ENCODE assay signal across 8 cellular contexts in genomic region chr7:155763721-155764431, GRCh38. TPM values are rescaled to one million over a fixed set of nuclear protein-coding genes. Genes with fewer than 3 reads are reported as not detected.
A peak's percentile ranks its signal among the peaks of the same experiment; 100 is the strongest.
DNase-seq lines count a peak whose midpoint lies in the region; ATAC-seq, FAIRE-seq and TF ChIP-seq lines count a peak whose summit lies in the region.

No MANE protein-coding gene starts in this region.

- no peaks in the 10 kb centered on the region for H3K9me3 ChIP-seq in HepG2 (ENCODE audit: low read length)

- no peak overlapping the region for H3K27ac ChIP-seq in HepG2 (ENCODE audit: extremely low read length, insufficient read depth, low read length)

- peaks cover 24% of the 10 kb centered on the region for H3K79me2 ChIP-seq in HepG2 (ENCODE audit: insufficient read depth, low read length)

- WGBS in HepG2 (ENCODE audit: low lambda C conversion rate): 97% methylated on average over 18 of the region's 27 CpGs

- DNase-seq in activated T-helper 1 cell treated with anti-CD3 and anti-CD28 coated beads, Interleukin-12 subunit alpha, Interleukin-12 subunit beta, Interleukin-2, Interleukin-4 antibody, amounts not matched to agents 30 ng/mL and 10 ng/mL and 1 ng/mL, durations not matched to agents 14 hours and 24 hours and 36 hours (ENCODE audit: low spot score): peak; percentile 65
- DNase-seq in HepG2 (ENCODE audit: low spot score) (no peak), NCI-H1436 (lab: John Stamatoyannopoulos, UW) (no peak), D721Med (ENCODE audit: insufficient read length, low spot score) (no peak)
- peak; percentile 12 to 67 (median 46) for DNase-seq in stimulated activated naive CD4-positive, alpha-beta T cell (lab: John Stamatoyannopoulos, UW)

- CTCF ChIA-PET in HepG2 (lab: Yijun Ruan, JAX; ENCODE audit: low intra/inter-chr PET ratio, low total read pairs): no interaction called here

- peak; percentile 56 for ATAC-seq in GM19043 (IDR thresholded peaks at IDR 0.05; ENCODE audit: low read depth, unreplicated experiment)
- peak; percentile 40 for ATAC-seq in HG03558 (IDR thresholded peaks at IDR 0.05; ENCODE audit: extremely low read depth, unreplicated experiment)
- no peak for ATAC-seq in HepG2
- no peak for ATAC-seq in SK-N-SH treated with all-trans-retinoic acid at 6 μM for 48 hours

- no peak for FAIRE-seq in HepG2 (lab: Jason Lieb, UNC)
- FAIRE-seq in D721Med (lab: Jason Lieb, UNC): no peak

- in situ Hi-C loops in HepG2 (cut with HindIII; ENCODE audit: extremely low pct_ligation_motif_present, low pct_unique_long_range_greater_than_20kb): loop anchor here (25.0 kb wide), 1 partner anchor 377 kb away; no protein-coding TSS in a partner anchor

- no peak for TF ChIP-seq EP300 in HepG2 (IDR thresholded peaks at IDR 0.05; ENCODE audit: low read depth in 2 of 2, low read length in 2 of 2)
- TF ChIP-seq EP300 in HepG2 (CRISPR knock-in tag; IDR thresholded peaks at IDR 0.05; ENCODE audit: borderline replicate concordance): no peak

- H3K9me3 Mint-ChIP-seq in activated T-helper 1 cell treated with anti-CD3 and anti-CD28 coated beads, Interleukin-12 subunit alpha, Interleukin-12 subunit beta, Interleukin-2, Interleukin-4 antibody, amounts not matched to agents 30 ng/mL and 10 ng/mL and 1 ng/mL, durations not matched to agents 14 hours and 24 hours and 36 hours: no peaks in the 10 kb centered on the region

- BruUV-seq in HepG2 (replicated peaks; lab: Mats Ljungman, UMichigan): no TSS peak

- no peak for TF ChIP-seq POLR2A in HepG2 (IDR thresholded peaks at IDR 0.05; ENCODE audit: insufficient read depth in 1 of 2, low read depth in 2 of 2, low read length in 2 of 2)

- H3K27me3 Mint-ChIP-seq in activated T-helper 1 cell treated with anti-CD3 and anti-CD28 coated beads, Interleukin-12 subunit alpha, Interleukin-12 subunit beta, Interleukin-2, Interleukin-4 antibody, amounts not matched to agents 30 ng/mL and 10 ng/mL and 1 ng/mL, durations not matched to agents 14 hours and 24 hours and 36 hours (ENCODE audit: insufficient read depth): no peaks in the 10 kb centered on the region

- H3K4me3 ChIP-seq in HepG2 (replicated peaks in 1 of 3; ENCODE audit: insufficient read depth in 1 of 3, low read depth in 2 of 3, low read length in 3 of 3): no peak overlapping the region

- peaks cover 66% of the 10 kb centered on the region for H3K4me1 Mint-ChIP-seq in activated T-helper 1 cell treated with anti-CD3 and anti-CD28 coated beads, Interleukin-12 subunit alpha, Interleukin-12 subunit beta, Interleukin-2, Interleukin-4 antibody, amounts not matched to agents 30 ng/mL and 10 ng/mL and 1 ng/mL, durations not matched to agents 14 hours and 24 hours and 36 hours (ENCODE audit: low read depth)

- peaks cover 33 to 76% of the 10 kb centered on the region in 2 experiments for H3K36me3 ChIP-seq in HepG2 (replicated peaks in 1 of 2; ENCODE audit: control insufficient read depth in 1 of 2, insufficient read depth in 2 of 2, low read length in 2 of 2)

- no peak overlapping the region for H3K9ac ChIP-seq in HepG2 (ENCODE audit: insufficient read depth, low read depth, low read length)

- peaks cover 47% of the 10 kb centered on the region for H3K36me3 Mint-ChIP-seq in activated T-helper 1 cell treated with anti-CD3 and anti-CD28 coated beads, Interleukin-12 subunit alpha, Interleukin-12 subunit beta, Interleukin-2, Interleukin-4 antibody, amounts not matched to agents 30 ng/mL and 10 ng/mL and 1 ng/mL, durations not matched to agents 14 hours and 24 hours and 36 hours (ENCODE audit: low read depth)

- TF ChIP-seq CTCF in HepG2 (CRISPR knock-in tag; IDR thresholded peaks at IDR 0.05) (no peak), D721Med (IDR thresholded peaks at IDR 0.05; ENCODE audit: insufficient read depth, missing control alignments) (no peak)

- peak overlapping the region; percentile 100 for H3K27ac Mint-ChIP-seq in activated T-helper 1 cell treated with anti-CD3 and anti-CD28 coated beads, Interleukin-12 subunit alpha, Interleukin-12 subunit beta, Interleukin-2, Interleukin-4 antibody, amounts not matched to agents 30 ng/mL and 10 ng/mL and 1 ng/mL, durations not matched to agents 14 hours and 24 hours and 36 hours

- H3K27me3 ChIP-seq in HepG2 (ENCODE audit: control insufficient read depth in 1 of 2, insufficient read depth in 2 of 2, low read length in 2 of 2): no peaks in the 10 kb centered on the region

- H3K4me1 ChIP-seq in HepG2 (ENCODE audit: insufficient read depth, low read length): no peaks in the 10 kb centered on the region

- TF ChIP-seq RAD21 in HepG2 (CRISPR knock-in tag; IDR thresholded peaks at IDR 0.05): no peak

- POLR2A ChIA-PET in HepG2 (lab: Yijun Ruan, JAX): no interaction called here

- intact Hi-C loops in activated T-helper 1 cell treated with anti-CD3 and anti-CD28 coated beads, Interleukin-12 subunit alpha, Interleukin-12 subunit beta, Interleukin-2, Interleukin-4 antibody, amounts not matched to agents 30 ng/mL and 10 ng/mL and 1 ng/mL, durations not matched to agents 14 hours and 24 hours and 36 hours (cut with micrococcal nuclease): loop anchor here (1.0 kb wide), 5 partner anchors 18 to 559 kb away; partner anchors contain the start of gene RBM33
- intact Hi-C loops in HepG2 (cut with micrococcal nuclease; ENCODE audit: unreplicated experiment): loop anchor here (10.0 kb wide), 2 partner anchors 349 to 379 kb away; no protein-coding TSS in a partner anchor

- H3K4me3 Mint-ChIP-seq in activated T-helper 1 cell treated with anti-CD3 and anti-CD28 coated beads, Interleukin-12 subunit alpha, Interleukin-12 subunit beta, Interleukin-2, Interleukin-4 antibody, amounts not matched to agents 30 ng/mL and 10 ng/mL and 1 ng/mL, durations not matched to agents 14 hours and 24 hours and 36 hours: peak overlapping the region; percentile 85

- peaks cover 19% of the 10 kb centered on the region for H4K20me1 ChIP-seq in HepG2 (ENCODE audit: insufficient read depth, low read length)

- H2AFZ ChIP-seq in HepG2 (ENCODE audit: low read length): no peak overlapping the region

- H3K4me2 ChIP-seq in HepG2 (ENCODE audit: low read depth, low read length): no peak overlapping the region

TF ChIP-seq in HepG2, 621 proteins besides CTCF, POLR2A, EP300 and RAD21:
- no peak for TF ChIP-seq HCFC1 (IDR thresholded peaks at IDR 0.05; ENCODE audit: low read depth, low read length)
- peak; percentile 36 for TF ChIP-seq AGO2 (optimal IDR thresholded peaks at IDR 0.05; ENCODE audit: low read depth, low read length)

TF ChIP-seq in SK-N-SH treated with all-trans-retinoic acid at 6 μM for 48 hours, 23 proteins besides CTCF, POLR2A, EP300 and RAD21:
- TF ChIP-seq ZC3H10 (CRISPR knock-in tag; IDR thresholded peaks at IDR 0.05) (no peak), SNAI2 (CRISPR knock-in tag; IDR thresholded peaks at IDR 0.05) (no peak), TOX (CRISPR knock-in tag; IDR thresholded peaks at IDR 0.05; ENCODE audit: borderline replicate concordance) (no peak), ZFP30 (CRISPR knock-in tag; IDR thresholded peaks at IDR 0.05) (no peak), CSDC2 (CRISPR knock-in tag; IDR thresholded peaks at IDR 0.05) (no peak), ZNF565 (CRISPR knock-in tag; conservative IDR thresholded peaks at IDR 0.05; ENCODE audit: low read depth) (no peak), RARB (CRISPR knock-in tag; IDR thresholded peaks at IDR 0.05) (no peak), ZNF8 (CRISPR knock-in tag; IDR thresholded peaks at IDR 0.05) (no peak), BACH2 (CRISPR knock-in tag; IDR thresholded peaks at IDR 0.05; ENCODE audit: borderline replicate concordance) (no peak)
- TF ChIP-seq, protein P1, sequence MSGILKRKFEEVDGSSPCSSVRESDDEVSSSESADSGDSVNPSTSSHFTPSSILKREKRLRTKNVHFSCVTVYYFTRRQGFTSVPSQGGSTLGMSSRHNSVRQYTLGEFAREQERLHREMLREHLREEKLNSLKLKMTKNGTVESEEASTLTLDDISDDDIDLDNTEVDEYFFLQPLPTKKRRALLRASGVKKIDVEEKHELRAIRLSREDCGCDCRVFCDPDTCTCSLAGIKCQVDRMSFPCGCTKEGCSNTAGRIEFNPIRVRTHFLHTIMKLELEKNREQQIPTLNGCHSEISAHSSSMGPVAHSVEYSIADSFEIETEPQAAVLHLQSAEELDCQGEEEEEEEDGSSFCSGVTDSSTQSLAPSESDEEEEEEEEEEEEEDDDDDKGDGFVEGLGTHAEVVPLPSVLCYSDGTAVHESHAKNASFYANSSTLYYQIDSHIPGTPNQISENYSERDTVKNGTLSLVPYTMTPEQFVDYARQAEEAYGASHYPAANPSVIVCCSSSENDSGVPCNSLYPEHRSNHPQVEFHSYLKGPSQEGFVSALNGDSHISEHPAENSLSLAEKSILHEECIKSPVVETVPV (CRISPR knock-in tag; IDR thresholded peaks at IDR 0.05): no peak

RNA-seq across cellular contexts. Expression of gene SHH, which starts 48.4 kb away (rescaled TPM):
- not detected in 2 replicates for total RNA-seq in activated T-helper 1 cell treated with anti-CD3 and anti-CD28 coated beads, Interleukin-12 subunit alpha, Interleukin-12 subunit beta, Interleukin-2, Interleukin-4 antibody, amounts not matched to agents 30 ng/mL and 10 ng/mL and 1 ng/mL, durations not matched to agents 14 hours and 24 hours and 36 hours
- 1.7 and 1.9 TPM in 2 replicates for total RNA-seq in HepG2 (2016; rRNA removed; fragmentation: Illumina TruSeq; extraction: Trizol)
- 0.10 and 0.53 TPM in 2 replicates for total RNA-seq in HepG2 (2016; cell fraction: cytosol; rRNA removed; fragmentation: Illumina TruSeq; extraction: Trizol; ENCODE audit: low read depth)
- total RNA-seq in HepG2 (2016; cell fraction: insoluble cytoplasmic fraction; rRNA removed; fragmentation: Illumina TruSeq; extraction: Trizol): 1.3 and 2.2 TPM in 2 replicates
- 0.80 and 1.6 TPM in 2 replicates for total RNA-seq in HepG2 (2016; cell fraction: membrane; rRNA removed; fragmentation: Illumina TruSeq; extraction: Trizol)
- 1.3 TPM in 2 replicates for total RNA-seq in HepG2 (2016; cell fraction: nucleus; rRNA removed; fragmentation: Illumina TruSeq; extraction: Trizol)
- polyA plus RNA-seq in HepG2 (2011; rRNA removed): 3.4 and 4.9 TPM in 2 replicates
- polyA plus RNA-seq in HepG2 (2011; cell fraction: cytosol; rRNA removed): 1.9 and 3.3 TPM in 2 replicates
- 12.2 and 16.4 TPM in 2 replicates for polyA plus RNA-seq in HepG2 (2011; cell fraction: nucleus; rRNA removed)
- 3.5 and 6.3 TPM in 2 replicates for polyA plus RNA-seq in HepG2 (2012)
- 0.17 TPM in 2 replicates for polyA plus RNA-seq in HepG2 (2016; cell fraction: cytosol; fragmentation: Illumina TruSeq; extraction: Trizol; ENCODE audit: low read depth)
- polyA plus RNA-seq in HepG2 (2016; cell fraction: insoluble cytoplasmic fraction; fragmentation: Illumina TruSeq; extraction: Trizol; ENCODE audit: low read depth): 1.8 and 2.1 TPM in 2 replicates
- polyA plus RNA-seq in HepG2 (2016; cell fraction: membrane; fragmentation: Illumina TruSeq; extraction: Trizol; ENCODE audit: low read depth): 0.12 and 0.47 TPM in 2 replicates
- 3.9 and 4.1 TPM in 2 replicates for polyA plus RNA-seq in HepG2 (2016; cell fraction: nucleus; fragmentation: Illumina TruSeq; extraction: Trizol; ENCODE audit: insufficient read depth, low read depth)
- 9.0 TPM in 1 of 2 replicates, not detected in the other for polyA minus RNA-seq in HepG2 (2011; rRNA and poly(A)+ RNA removed; ENCODE audit: low replicate concordance)
- polyA minus RNA-seq in HepG2 (2011; cell fraction: cytosol; rRNA and poly(A)+ RNA removed): 4.0 and 5.5 TPM in 2 replicates
- polyA minus RNA-seq in HepG2 (2011; cell fraction: nucleus; rRNA and poly(A)+ RNA removed): 4.5 and 5.2 TPM in 2 replicates

Comparison
In these comparisons a context has a peak if more than half of its experiments do, and no peak if none do; other contexts are left out.
1. ATAC-seq: peak in GM19043 (single experiment) and HG03558 (single experiment); none in HepG2 (single experiment) and SK-N-SH treated with all-trans-retinoic acid at 6 μM for 48 hours (single experiment).
2. DNase-seq: peak in activated T-helper 1 cell treated with anti-CD3 and anti-CD28 coated beads, Interleukin-12 subunit alpha, Interleukin-12 subunit beta, Interleukin-2, Interleukin-4 antibody, amounts not matched to agents 30 ng/mL and 10 ng/mL and 1 ng/mL, durations not matched to agents 14 hours and 24 hours and 36 hours (single experiment) and stimulated activated naive CD4-positive, alpha-beta T cell (6 of 6); none in HepG2 (single experiment), NCI-H1436 (single experiment) and D721Med (single experiment).